In the genomic region with DNA sequence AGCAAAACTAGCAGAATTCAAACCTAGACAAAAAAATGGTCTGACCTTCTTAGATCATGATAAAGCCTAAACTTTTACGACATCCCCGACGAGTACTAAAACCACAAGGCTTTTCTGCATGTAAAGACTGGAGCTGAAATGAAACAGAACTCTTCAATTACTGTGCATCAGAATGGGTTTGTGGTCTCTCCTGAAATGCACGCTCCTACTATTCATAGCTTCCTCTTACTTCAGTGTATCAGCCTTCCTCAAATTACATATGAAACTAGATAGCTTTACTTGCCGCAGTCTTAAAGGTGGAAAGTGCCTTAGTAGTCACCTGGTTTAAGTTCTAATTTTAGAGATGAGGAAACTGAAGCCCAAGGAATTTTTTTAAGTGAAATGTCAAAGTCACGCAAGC, we compare ENCODE assay signal across 19 cellular contexts. TPM values are rescaled to one million over a fixed set of nuclear protein-coding genes. Genes with fewer than 3 reads are reported as not detected.
DNase-seq lines count a peak whose midpoint lies in the region; ATAC-seq, FAIRE-seq and TF ChIP-seq lines count a peak whose summit lies in the region.
"Had no signal": no experiment of that assay in that cellular context is flagged by ENCODE, and none has a peak within 500 bp of the region (broad histone marks: within the 10 kb centered on the region; RNA-seq: fewer than 3 reads in every experiment).

No MANE protein-coding gene starts in this region.

- H3K27me3 Mint-ChIP-seq in activated T-cell treated with anti-CD3 and anti-CD28 coated beads, Interleukin-2, amount 50 U/mL, for 72 hours (ENCODE audit: low read depth): peaks cover 38% of the 10 kb centered on the region
- peaks cover under 1% of the 10 kb centered on the region for H3K27me3 Mint-ChIP-seq in endodermal cell (ENCODE audit: insufficient read depth)

- H3K4me1 Mint-ChIP-seq in activated T-cell treated with anti-CD3 and anti-CD28 coated beads, Interleukin-2, amount 50 U/mL, for 72 hours (ENCODE audit: low read depth): peaks cover 10% of the 10 kb centered on the region
- peaks cover 8% of the 10 kb centered on the region for H3K4me1 Mint-ChIP-seq in endodermal cell

- no peak for TF ChIP-seq CTCF in smooth muscle cell (IDR thresholded peaks at IDR 0.05; ENCODE audit: borderline replicate concordance, insufficient read depth, poor library complexity, severe bottlenecking)
- TF ChIP-seq CTCF in endodermal cell (conservative IDR thresholded peaks at IDR 0.05): no peak

- no peak overlapping the region for H2AFZ ChIP-seq in smooth muscle cell (ENCODE audit: low read depth)

- H3K9ac ChIP-seq in smooth muscle cell (ENCODE audit: low read depth) (peak overlapping the region; percentile 69), endodermal cell (ENCODE audit: extremely low read depth, low read length, poor library complexity, severe bottlenecking) (no peak overlapping the region)

- H3K36me3 Mint-ChIP-seq in activated T-cell treated with anti-CD3 and anti-CD28 coated beads, Interleukin-2, amount 50 U/mL, for 72 hours (ENCODE audit: insufficient read depth in 2 of 2): no peaks in the 10 kb centered on the region
- no peaks in the 10 kb centered on the region for H3K36me3 Mint-ChIP-seq in endodermal cell (ENCODE audit: low read depth)

- no peaks in the 10 kb centered on the region for H3K9me3 Mint-ChIP-seq in activated T-cell treated with anti-CD3 and anti-CD28 coated beads, Interleukin-2, amount 50 U/mL, for 72 hours
- H3K9me3 Mint-ChIP-seq in endodermal cell: no peaks in the 10 kb centered on the region
- H3K9me3 Mint-ChIP-seq: activated T-cell treated with anti-CD3 and anti-CD28 coated beads, Interleukin-2, amount 50 U/mL, for 4 hours; neural crest cell had no signal

- H3K4me1 ChIP-seq in smooth muscle cell (ENCODE audit: low read depth) (no peaks in the 10 kb centered on the region), endodermal cell (ENCODE audit: control insufficient read depth, insufficient read depth, low read length) (no peaks in the 10 kb centered on the region)
- H3K4me1 ChIP-seq: adrenal gland had no signal

- no peaks in the 10 kb centered on the region for H4K20me1 ChIP-seq in smooth muscle cell (ENCODE audit: low read depth)

- H3K36me3 ChIP-seq in smooth muscle cell (ENCODE audit: low read depth) (no peaks in the 10 kb centered on the region), endodermal cell (ENCODE audit: control insufficient read depth, insufficient read depth, low read length) (no peaks in the 10 kb centered on the region)
- H3K36me3 ChIP-seq: adrenal gland had no signal

- DNase-seq in activated T-cell treated with anti-CD3 and anti-CD28 coated beads, Interleukin-2, amount 50 U/mL, for 72 hours: no peak
- no peak for DNase-seq in activated T-cell treated with anti-CD3 and anti-CD28 coated beads, Interleukin-2, amount 50 U/mL, for 1 hour
- peak; percentile 76 for DNase-seq in NOMO-1 treated with dmso at 0.1 percent for 144 hours (lab: John Stamatoyannopoulos, UW; ENCODE audit: unreplicated experiment)
- DNase-seq in smooth muscle cell (lab: John Stamatoyannopoulos, UW; ENCODE audit: unreplicated experiment): no peak
- no peak for DNase-seq in endodermal cell
- no peak for DNase-seq in COLO668 (lab: John Stamatoyannopoulos, UW; ENCODE audit: unreplicated experiment)
- DNase-seq in GM19239 (ENCODE audit: insufficient read length, low spot score): no peak
- DNase-seq: activated CD4-positive, alpha-beta T cell treated with anti-CD3 and anti-CD28 coated beads, Interleukin-2, amount 50 U/mL, for 1 hour; activated T-cell treated with anti-CD3 and anti-CD28 coated beads, Interleukin-2, amount 50 U/mL, for 4 hours; adrenal gland; H7; Right ventricle myocardium superior had no signal

- H3K4me2 ChIP-seq in smooth muscle cell: peak overlapping the region; percentile 70

- H3K27ac ChIP-seq in smooth muscle cell (ENCODE audit: low read depth): peak overlapping the region; percentile 81
- no peak overlapping the region for H3K27ac ChIP-seq in endodermal cell (ENCODE audit: low read depth, low read length)
- H3K27ac ChIP-seq: adrenal gland had no signal

- FAIRE-seq in GM19239 (lab: Jason Lieb, UNC): no peak
- FAIRE-seq: A204.1, endothelial cell of umbilical vein had no signal

- 16% methylated on average over 6 of the region's 6 CpGs for WGBS in smooth muscle cell (ENCODE audit: low lambda C conversion rate)
- WGBS in endodermal cell (ENCODE audit: insufficient coverage in 1 of 2, insufficient read length in 1 of 2), 2 experiments: 90 to 98% methylated on average over 5 to 6 of the region's 6 CpGs

- H3K27ac Mint-ChIP-seq in activated T-cell treated with anti-CD3 and anti-CD28 coated beads, Interleukin-2, amount 50 U/mL, for 72 hours: no peak overlapping the region
- H3K27ac Mint-ChIP-seq in endodermal cell: no peak overlapping the region

- H3F3A ChIP-seq in smooth muscle cell (ENCODE audit: low read depth): peaks cover 5% of the 10 kb centered on the region

- H3K9me3 ChIP-seq in smooth muscle cell (replicated peaks; ENCODE audit: low read depth): no peaks in the 10 kb centered on the region
- no peaks in the 10 kb centered on the region for H3K9me3 ChIP-seq in endodermal cell (ENCODE audit: control insufficient read depth, low read length)
- H3K9me3 ChIP-seq: adrenal gland had no signal

- H3K27me3 ChIP-seq in smooth muscle cell (ENCODE audit: low read depth) (no peaks in the 10 kb centered on the region), endodermal cell (ENCODE audit: control insufficient read depth, insufficient read depth, low read length, poor library complexity, severe bottlenecking) (peaks cover 16% of the 10 kb centered on the region)
- H3K27me3 ChIP-seq: adrenal gland had no signal

- peak; percentile 71 to 83 for ATAC-seq in activated T-cell treated with anti-CD3 and anti-CD28 coated beads, Interleukin-2, amount 50 U/mL, for 72 hours (replicated peaks in 1 of 2)
- ATAC-seq in HG03095 (IDR thresholded peaks at IDR 0.05; ENCODE audit: unreplicated experiment): peak; percentile 67
- ATAC-seq: activated T-cell treated with anti-CD3 and anti-CD28 coated beads, Interleukin-2, amount 50 U/mL, for 4 hours had no signal

- no peak overlapping the region for H3K4me3 ChIP-seq in smooth muscle cell
- H3K4me3 ChIP-seq in endodermal cell (ENCODE audit: low read length): no peak overlapping the region
- H3K4me3 ChIP-seq: adrenal gland had no signal

- no peaks in the 10 kb centered on the region for H3K79me2 ChIP-seq in smooth muscle cell (ENCODE audit: low read depth)

- peak overlapping the region in 1 of 2 donors; percentile 42 for H3K4me3 Mint-ChIP-seq in activated T-cell treated with anti-CD3 and anti-CD28 coated beads, Interleukin-2, amount 50 U/mL, for 72 hours
- H3K4me3 Mint-ChIP-seq in endodermal cell: no peak overlapping the region
- H3K4me3 Mint-ChIP-seq: activated T-cell treated with anti-CD3 and anti-CD28 coated beads, Interleukin-2, amount 50 U/mL, for 4 hours; neural crest cell had no signal

RNA-seq across cellular contexts. Expression of gene MED10, which starts 24.6 kb away (rescaled TPM):
- total RNA-seq in activated T-cell treated with anti-CD3 and anti-CD28 coated beads, Interleukin-2, amount 50 U/mL, for 72 hours: 10 to 100 TPM; 77.0 to 82.6 TPM
- total RNA-seq in smooth muscle cell (23.0 and 28.6 TPM in 2 replicates), endodermal cell (10 to 100 TPM; 22.1 to 28.6 TPM)
- polyA plus RNA-seq in smooth muscle cell: 96.2 and 124 TPM in 2 replicates
- 32.9 TPM for polyA plus RNA-seq in endodermal cell (2013, experiment 1 of 2)
- 28.4 TPM for polyA plus RNA-seq in endodermal cell (2013, experiment 2 of 2)

RNA-seq across cellular contexts. Expression of gene UBE2QL1, which starts 45.7 kb away (rescaled TPM):
- under 1 TPM; 0.19 to 0.28 TPM for total RNA-seq in activated T-cell treated with anti-CD3 and anti-CD28 coated beads, Interleukin-2, amount 50 U/mL, for 72 hours
- total RNA-seq in smooth muscle cell (1.2 and 2.5 TPM in 2 replicates), endodermal cell (under 1 TPM in 1 of 2 donors, not detected in 1; 0.11 TPM)
- polyA plus RNA-seq in smooth muscle cell: 1.3 and 2.6 TPM in 2 replicates
- 5.6 TPM for polyA plus RNA-seq in endodermal cell (2013, experiment 1 of 2)
- 5.7 TPM for polyA plus RNA-seq in endodermal cell (2013, experiment 2 of 2)
- total RNA-seq: activated T-cell treated with anti-CD3 and anti-CD28 coated beads, Interleukin-2, amount 50 U/mL, for 4 hours; G401; glomerular endothelial cell; renal cortical epithelial cell had no signal
